Comparison of ENCODE assay signal across 8 cellular contexts in the genomic region with DNA sequence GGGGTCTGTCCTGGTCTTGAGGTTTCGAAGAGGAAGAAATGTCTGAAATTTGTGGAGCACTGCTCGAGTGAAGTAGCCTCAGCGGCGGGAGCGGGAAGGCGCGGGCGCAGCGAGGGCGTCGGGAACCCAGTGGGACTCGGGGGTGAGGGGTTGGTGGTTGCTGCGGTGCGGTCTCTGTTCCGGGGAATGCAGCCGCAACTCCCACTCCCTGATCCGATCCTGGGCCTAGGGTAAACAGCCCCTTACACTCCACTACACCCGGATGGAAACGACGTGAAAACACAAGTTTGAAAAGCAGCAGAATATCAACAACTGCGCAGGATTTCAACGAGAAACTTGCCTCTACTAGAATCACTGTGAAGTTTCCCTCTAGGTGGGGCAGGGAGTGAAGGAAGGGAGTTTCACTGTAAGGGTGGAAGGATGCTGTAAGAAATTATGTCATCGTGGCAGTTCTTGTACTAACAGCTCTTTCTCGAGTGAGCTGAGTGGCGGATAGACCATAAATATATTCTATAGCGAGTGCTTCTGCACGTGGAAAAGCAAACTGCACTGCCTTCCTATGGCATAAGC. TPM values are rescaled to one million over a fixed set of nuclear protein-coding genes. Genes with fewer than 3 reads are reported as not detected.
A peak's percentile ranks its signal among the peaks of the same experiment; 100 is the strongest.
DNase-seq lines count a peak whose midpoint lies in the region; ATAC-seq and TF ChIP-seq lines count a peak whose summit lies in the region.

No MANE protein-coding gene starts in this region.

- DNase-seq in AG08395 (ENCODE audit: low spot score) (peak; percentile 14), HFF-Myc (ENCODE audit: extremely low read depth, low read depth) (no peak), T-helper 22 cell (ENCODE audit: low read depth) (peak; percentile 9), dermis blood vessel endothelial cell (peak; percentile 37), lower lobe of right lung (no peak), GM19240 (ENCODE audit: insufficient read length, low spot score) (no peak)
- DNase-seq in stimulated activated naive CD4-positive, alpha-beta T cell (lab: John Stamatoyannopoulos, UW) = peak; percentile 37 to 74 (median 52)

- no peaks in the 10 kb centered on the region for H3K36me3 ChIP-seq in lower lobe of right lung

- intact Hi-C loops in lower lobe of right lung (cut with DNase I) = no loop called here

- H3K27ac ChIP-seq in lower lobe of right lung = peak overlapping the region; percentile 89

- no peaks in the 10 kb centered on the region for H3K9me3 ChIP-seq in lower lobe of right lung

- peaks cover 3% of the 10 kb centered on the region for H3K27me3 ChIP-seq in lower lobe of right lung (ENCODE audit: low read depth)

- H3K4me3 ChIP-seq in HFF-Myc (replicated peaks; ENCODE audit: low read depth, low read length) = peak overlapping the region; percentile 64
- H3K4me3 ChIP-seq in lower lobe of right lung = peak overlapping the region; percentile 86

- no peak for TF ChIP-seq CTCF in HFF-Myc (IDR thresholded peaks at IDR 0.05; ENCODE audit: low read depth, low read length, missing control alignments)
- no peak for TF ChIP-seq CTCF in lower lobe of right lung (IDR thresholded peaks at IDR 0.05)

- H3K4me1 ChIP-seq in lower lobe of right lung = peaks cover 16% of the 10 kb centered on the region

- no peak for ATAC-seq in lower lobe of right lung
- no peak for ATAC-seq in HG03025 (IDR thresholded peaks at IDR 0.05; ENCODE audit: low FRiP score, unreplicated experiment)

RNA-seq across cellular contexts. Expression of gene KLF12, which starts 2.0 kb away (rescaled TPM):
- 4.8 and 11.6 TPM in 2 replicates for total RNA-seq in dermis blood vessel endothelial cell
- total RNA-seq in lower lobe of right lung = 11.3 TPM

Comparison
In these comparisons a context has a peak if more than half of its experiments do, and no peak if none do; other contexts are left out.
1. DNase-seq: peak in AG08395 (single experiment), T-helper 22 cell (single experiment), dermis blood vessel endothelial cell (single experiment) and stimulated activated naive CD4-positive, alpha-beta T cell (6 of 6); none in HFF-Myc (single experiment), lower lobe of right lung (single experiment) and GM19240 (single experiment).